ENCODE assay signal across 1 cellular context in genomic region chr4:24551492-24552330, GRCh38.
TF ChIP-seq lines count a peak whose summit lies in the region.

No MANE protein-coding gene starts in this region.

TF ChIP-seq in HepG2, 621 proteins besides CTCF, POLR2A, EP300 and RAD21 (continued from another document):
- TF ChIP-seq HNF4G (IDR thresholded peaks at IDR 0.05; ENCODE audit: borderline replicate concordance, low read depth, low read length) (no peak), HNF4G (CRISPR knock-in tag; IDR thresholded peaks at IDR 0.05; ENCODE audit: borderline replicate concordance, low read depth) (no peak), ESRRA (CRISPR knock-in tag; IDR thresholded peaks at IDR 0.05; ENCODE audit: low read depth) (no peak)
TF ChIP-seq in HepG2: peak in this region for 0.
